In the genomic region with DNA sequence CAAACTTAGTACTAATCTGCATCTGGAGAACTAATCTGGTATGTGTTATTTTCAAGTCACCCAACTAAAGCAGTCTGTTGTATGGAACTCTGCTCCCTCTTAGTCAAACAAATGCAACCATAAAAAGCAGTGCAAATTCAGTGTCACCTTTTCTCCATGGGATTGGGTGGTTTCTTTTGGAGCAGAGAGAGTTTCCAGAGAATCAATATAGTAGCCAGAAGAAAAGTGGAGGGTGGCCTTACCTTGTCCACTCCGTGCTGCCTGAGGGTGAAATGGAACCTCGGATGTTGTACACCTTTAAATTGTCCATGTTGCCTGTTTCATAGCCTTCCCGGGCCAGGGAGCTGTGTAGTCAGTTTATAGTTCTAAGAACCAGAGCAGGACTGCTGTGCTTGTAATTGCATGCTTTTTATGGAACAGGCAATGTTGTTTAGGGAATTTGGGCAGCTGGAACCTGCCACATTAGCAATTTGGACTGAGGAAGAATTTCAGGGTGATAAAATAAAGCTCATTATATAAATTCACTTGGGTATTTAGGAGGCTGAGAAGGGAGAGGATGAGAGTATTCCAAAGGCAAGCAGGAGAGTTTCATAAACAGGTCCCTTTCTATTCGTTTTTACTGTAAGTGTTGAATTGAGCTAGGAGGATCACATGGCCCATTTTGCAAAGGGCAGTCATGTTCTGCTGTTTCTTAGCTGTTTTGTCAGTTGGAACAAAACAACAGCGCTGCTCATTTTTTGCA, we compare ENCODE assay signal across 1 cellular context.
TF ChIP-seq lines count a peak whose summit lies in the region.

No MANE protein-coding gene starts in this region.

TF ChIP-seq in H1, 55 proteins besides CTCF, POLR2A, EP300 and RAD21:
- TF ChIP-seq, protein P1, sequence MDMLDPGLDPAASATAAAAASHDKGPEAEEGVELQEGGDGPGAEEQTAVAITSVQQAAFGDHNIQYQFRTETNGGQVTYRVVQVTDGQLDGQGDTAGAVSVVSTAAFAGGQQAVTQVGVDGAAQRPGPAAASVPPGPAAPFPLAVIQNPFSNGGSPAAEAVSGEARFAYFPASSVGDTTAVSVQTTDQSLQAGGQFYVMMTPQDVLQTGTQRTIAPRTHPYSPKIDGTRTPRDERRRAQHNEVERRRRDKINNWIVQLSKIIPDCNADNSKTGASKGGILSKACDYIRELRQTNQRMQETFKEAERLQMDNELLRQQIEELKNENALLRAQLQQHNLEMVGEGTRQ (IDR thresholded peaks at IDR 0.05; ENCODE audit: low read length) = no peak
- TF ChIP-seq CREB1 (IDR thresholded peaks at IDR 0.05) (no peak), SP2 (IDR thresholded peaks at IDR 0.05; ENCODE audit: low read length) (no peak), HDAC6 (IDR thresholded peaks at IDR 0.05; ENCODE audit: low read depth, low read length) (no peak), SIN3A (conservative IDR thresholded peaks at IDR 0.05 in 1 of 2, IDR thresholded peaks at IDR 0.05 in 1 of 2; ENCODE audit: low read depth in 1 of 2, low read length in 2 of 2) (no peak), SRF (IDR thresholded peaks at IDR 0.05; ENCODE audit: low read depth, low read length) (no peak), MAFK (IDR thresholded peaks at IDR 0.05; ENCODE audit: low read depth, low read length) (no peak), FOSL1 (IDR thresholded peaks at IDR 0.05; ENCODE audit: insufficient read depth, low read depth, low read length) (no peak)
